ENCODE assay signal across 9 cellular contexts in genomic region chr16:67240506-67240905, GRCh38. TPM values are rescaled to one million over a fixed set of nuclear protein-coding genes. Genes with fewer than 3 reads are reported as not detected.
DNase-seq lines count a peak whose midpoint lies in the region; ATAC-seq and TF ChIP-seq lines count a peak whose summit lies in the region.
"Had no signal": no experiment of that assay in that cellular context is flagged by ENCODE, and none has a peak within 500 bp of the region (broad histone marks: within the 10 kb centered on the region; RNA-seq: fewer than 3 reads in every experiment).

No MANE protein-coding gene starts in this region.

- no peak overlapping the region for H2AFZ ChIP-seq in neuronal stem cell (ENCODE audit: low read length)

- no CpG with 5 or more reads among the region's 4 CpGs for WGBS in neuronal stem cell (ENCODE audit: extremely low coverage in 2 of 2, insufficient read length in 2 of 2, insufficient replicate concordance in 1 of 2), 2 donors

- H3K18ac ChIP-seq in neuronal stem cell (ENCODE audit: low read length) = no peak overlapping the region

- H2BK5ac ChIP-seq in neuronal stem cell (ENCODE audit: low read length) = peak overlapping the region; percentile 88

- no peak overlapping the region for H2AK5ac ChIP-seq in neuronal stem cell (ENCODE audit: low read depth, low read length)

- H4K91ac ChIP-seq in neuronal stem cell (ENCODE audit: low read depth, low read length, poor library complexity) = no peak overlapping the region

- no peak overlapping the region for H3K9ac ChIP-seq in neuronal stem cell (ENCODE audit: low read depth, low read length, poor library complexity)

- no peak overlapping the region for H2BK12ac ChIP-seq in neuronal stem cell (ENCODE audit: low read length)

- no peaks in the 10 kb centered on the region for H3K9me3 Mint-ChIP-seq in activated naive CD8-positive, alpha-beta T cell treated with anti-CD3 and anti-CD28 coated beads, Interleukin-2, amount 50 U/mL, for 24 hours
- H3K9me3 Mint-ChIP-seq in natural killer cell = no peaks in the 10 kb centered on the region

- H3K14ac ChIP-seq in neuronal stem cell (ENCODE audit: low read length) = no peak overlapping the region

- no peaks in the 10 kb centered on the region for H3K27me3 Mint-ChIP-seq in activated naive CD8-positive, alpha-beta T cell treated with anti-CD3 and anti-CD28 coated beads, Interleukin-2, amount 50 U/mL, for 24 hours
- H3K27me3 Mint-ChIP-seq in natural killer cell (ENCODE audit: low read depth in 2 of 2) = no peaks in the 10 kb centered on the region

- H2BK15ac ChIP-seq in neuronal stem cell (ENCODE audit: low read length) = no peak overlapping the region

- H4K8ac ChIP-seq in neuronal stem cell (ENCODE audit: low read depth, low read length) = no peak overlapping the region

- no peak overlapping the region for H3K23ac ChIP-seq in neuronal stem cell (ENCODE audit: low read depth, low read length, poor library complexity)

- H3K79me1 ChIP-seq in neuronal stem cell (ENCODE audit: low read depth, low read length) = no peaks in the 10 kb centered on the region

- H3K4me2 ChIP-seq in neuronal stem cell (ENCODE audit: insufficient read depth, low read length, poor library complexity, severe bottlenecking) = no peak overlapping the region

- H2BK120ac ChIP-seq in neuronal stem cell (ENCODE audit: low read depth, low read length) = no peak overlapping the region

- intact Hi-C loops in natural killer cell (cut with micrococcal nuclease) = no loop called here

- DNase-seq in AG10803 (ENCODE audit: low read depth) = peak; percentile 34
- peak; percentile 72 for DNase-seq in M059J (ENCODE audit: low read depth)
- DNase-seq in epithelial cell of esophagus (ENCODE audit: low read depth) = peak; percentile 70
- no peak for DNase-seq in neuronal stem cell (ENCODE audit: low spot score)
- no peak for DNase-seq in activated naive CD8-positive, alpha-beta T cell treated with anti-CD3 and anti-CD28 coated beads, Interleukin-2, amount 50 U/mL, for 24 hours
- DNase-seq in natural killer cell = no peak
- DNase-seq: stimulated activated CD4-positive, alpha-beta T cell treated with anti-CD3 and anti-CD28 coated beads, Interleukin-2, amount 100 ng/mL, for 48 hours had no signal

- peaks cover 32% of the 10 kb centered on the region for H3K36me3 Mint-ChIP-seq in activated naive CD8-positive, alpha-beta T cell treated with anti-CD3 and anti-CD28 coated beads, Interleukin-2, amount 50 U/mL, for 24 hours (ENCODE audit: low read depth)
- no peaks in the 10 kb centered on the region for H3K36me3 Mint-ChIP-seq in natural killer cell

- H3K4me1 Mint-ChIP-seq in activated naive CD8-positive, alpha-beta T cell treated with anti-CD3 and anti-CD28 coated beads, Interleukin-2, amount 50 U/mL, for 24 hours = peaks cover 47% of the 10 kb centered on the region
- H3K4me1 Mint-ChIP-seq in natural killer cell = peaks cover 27 to 55% of the 10 kb centered on the region in 2 donors

- H3K27me3 ChIP-seq in neuronal stem cell (ENCODE audit: control insufficient read depth in 3 of 3, insufficient read depth in 3 of 3, low read depth in 1 of 3, low read length in 3 of 3) = no peaks in the 10 kb centered on the region

- no peak for TF ChIP-seq CTCF in AG10803 (conservative IDR thresholded peaks at IDR 0.05; ENCODE audit: low read length)
- no peak for TF ChIP-seq CTCF in epithelial cell of esophagus (IDR thresholded peaks at IDR 0.05; ENCODE audit: insufficient read depth, low read depth, low read length, missing control alignments)
- no peak for TF ChIP-seq CTCF in natural killer cell (IDR thresholded peaks at IDR 0.05)

- H3K4me3 ChIP-seq in AG10803 (ENCODE audit: low read length) (no peak overlapping the region), epithelial cell of esophagus (ENCODE audit: low read length) (no peak overlapping the region), neuronal stem cell (ENCODE audit: low read length in 2 of 2) (no peak overlapping the region)

- no peak overlapping the region for H3K27ac ChIP-seq in neuronal stem cell (replicated peaks; ENCODE audit: low read length)

- H3K4me1 ChIP-seq in neuronal stem cell (ENCODE audit: control insufficient read depth in 2 of 2, insufficient read depth in 1 of 2, low read depth in 1 of 2, low read length in 2 of 2) = peaks cover 11 to 14% of the 10 kb centered on the region in 2 donors

- ATAC-seq in HG03097 (IDR thresholded peaks at IDR 0.05; ENCODE audit: low FRiP score, unreplicated experiment) (no peak), GM21367 (IDR thresholded peaks at IDR 0.05; ENCODE audit: unreplicated experiment) (no peak), natural killer cell (no peak)
- no peak for ATAC-seq in activated naive CD8-positive, alpha-beta T cell treated with anti-CD3 and anti-CD28 coated beads, Interleukin-2, amount 50 U/mL, for 24 hours

- H3K36me3 ChIP-seq in neuronal stem cell (replicated peaks in 1 of 2; ENCODE audit: control insufficient read depth in 2 of 2, insufficient read depth in 2 of 2, low read length in 2 of 2) = peaks cover 10 to 41% of the 10 kb centered on the region in 2 donors

- no peak overlapping the region for H3K4me3 Mint-ChIP-seq in activated naive CD8-positive, alpha-beta T cell treated with anti-CD3 and anti-CD28 coated beads, Interleukin-2, amount 50 U/mL, for 24 hours
- H3K4me3 Mint-ChIP-seq in natural killer cell = no peak overlapping the region

- no peak overlapping the region for H3K27ac Mint-ChIP-seq in activated naive CD8-positive, alpha-beta T cell treated with anti-CD3 and anti-CD28 coated beads, Interleukin-2, amount 50 U/mL, for 24 hours
- peak overlapping the region in 1 of 2 donors; percentile 50 for H3K27ac Mint-ChIP-seq in natural killer cell

- H3K9me3 ChIP-seq in neuronal stem cell (replicated peaks in 1 of 2; ENCODE audit: control insufficient read depth in 2 of 2, insufficient read depth in 1 of 2, low read depth in 1 of 2, low read length in 2 of 2) = no peaks in the 10 kb centered on the region

- no peak overlapping the region for H3K4ac ChIP-seq in neuronal stem cell (ENCODE audit: low read length)

RNA-seq across cellular contexts. Expression of gene FHOD1, which starts 6.8 kb away (rescaled TPM):
- total RNA-seq in M059J (2014; rRNA removed; shearing (Covaris generic)) = 11.8 and 26.0 TPM in 2 replicates
- polyA plus RNA-seq in neuronal stem cell (2013, experiment 1 of 2) = 15.0 TPM
- polyA plus RNA-seq in neuronal stem cell (2013, experiment 2 of 2) = 14.0 TPM
- 10 to 100 TPM; 79.3 to 96.8 (median 89.2) TPM for total RNA-seq in natural killer cell

RNA-seq across cellular contexts. Expression of gene SLC9A5, which starts 8.3 kb away (rescaled TPM):
- 0.62 and 1.3 TPM in 2 replicates for total RNA-seq in M059J (2014; rRNA removed; shearing (Covaris generic))
- polyA plus RNA-seq in neuronal stem cell (2013, experiment 1 of 2) = 2.6 TPM
- 2.3 TPM for polyA plus RNA-seq in neuronal stem cell (2013, experiment 2 of 2)
- total RNA-seq in natural killer cell = 1 to 10 TPM; 1.2 to 2.6 (median 1.6) TPM

RNA-seq across cellular contexts. Expression of gene TMEM208, which starts 13.6 kb away (rescaled TPM):
- total RNA-seq in M059J (2014; rRNA removed; shearing (Covaris generic)) = 44.2 and 44.7 TPM in 2 replicates
- 22.6 TPM for polyA plus RNA-seq in neuronal stem cell (2013, experiment 1 of 2)
- polyA plus RNA-seq in neuronal stem cell (2013, experiment 2 of 2) = 21.1 TPM
- 10 to 100 TPM; 34.5 to 39.2 (median 36.7) TPM for total RNA-seq in natural killer cell

RNA-seq across cellular contexts. Expression of gene PLEKHG4, which starts 38.8 kb away (rescaled TPM):
- total RNA-seq in M059J (2014; rRNA removed; shearing (Covaris generic)) = 2.2 and 2.5 TPM in 2 replicates
- 2.4 TPM for polyA plus RNA-seq in neuronal stem cell (2013, experiment 1 of 2)
- 3.0 TPM for polyA plus RNA-seq in neuronal stem cell (2013, experiment 2 of 2)
- total RNA-seq in natural killer cell = 10 to 100 TPM in 1 of 3 donors, 1 to 10 TPM in 2; 6.8 to 14.7 (median 8.5) TPM

RNA-seq across cellular contexts. Expression of gene ELMO3, which starts 41.6 kb away (rescaled TPM):
- total RNA-seq in M059J (2014; rRNA removed; shearing (Covaris generic)) = 0.62 and 1.2 TPM in 2 replicates
- 0.79 TPM for polyA plus RNA-seq in neuronal stem cell (2013, experiment 1 of 2)
- 0.65 TPM for polyA plus RNA-seq in neuronal stem cell (2013, experiment 2 of 2)
- 1 to 10 TPM; 1.9 to 3.3 (median 2.3) TPM for total RNA-seq in natural killer cell

Comparison
In these comparisons a context has a peak if more than half of its experiments do, and no peak if none do; other contexts are left out.
1. DNase-seq: peak in AG10803 (single experiment), M059J (single experiment) and epithelial cell of esophagus (single experiment); none in neuronal stem cell (single experiment), activated naive CD8-positive, alpha-beta T cell treated with anti-CD3 and anti-CD28 coated beads, Interleukin-2, amount 50 U/mL, for 24 hours (single experiment) and natural killer cell (single experiment).